Comparison of ENCODE assay signal across 8 cellular contexts in the genomic region with DNA sequence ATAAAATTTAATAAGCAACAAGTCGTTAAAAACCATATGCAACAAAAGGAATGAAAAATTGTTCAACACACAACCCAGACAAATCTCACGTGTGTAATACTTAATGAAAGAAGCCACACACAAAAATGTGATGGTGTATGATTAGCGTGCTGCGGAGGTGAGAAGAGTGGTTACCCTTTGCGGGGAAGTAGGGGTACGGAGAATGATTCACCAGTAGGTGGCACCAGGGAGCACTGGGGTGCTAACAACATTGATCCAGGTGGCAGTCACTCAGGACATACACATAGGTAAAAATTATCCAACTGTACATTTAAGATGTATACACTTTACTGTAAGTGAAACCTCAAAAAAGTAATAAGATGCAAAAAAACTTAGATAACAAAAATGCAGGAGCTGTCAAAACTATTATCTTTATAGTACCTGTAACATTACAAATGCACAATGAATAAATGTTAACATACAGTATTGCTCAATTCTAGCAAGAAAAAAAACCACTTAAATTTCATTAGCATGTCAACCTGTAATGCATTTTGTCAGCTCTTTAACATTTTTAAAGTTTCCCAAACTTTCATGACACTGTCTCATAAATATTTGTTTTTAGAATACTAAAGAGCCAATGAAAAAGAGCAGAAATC. TPM values are rescaled to one million over a fixed set of nuclear protein-coding genes. Genes with fewer than 3 reads are reported as not detected.
A peak's percentile ranks its signal among the peaks of the same experiment; 100 is the strongest.
DNase-seq lines count a peak whose midpoint lies in the region; ATAC-seq and TF ChIP-seq lines count a peak whose summit lies in the region.

No MANE protein-coding gene starts in this region.

- H3K4me3 ChIP-seq in AG09309 (ENCODE audit: control insufficient read depth, low read depth, low read length): no peak overlapping the region
- H3K4me3 ChIP-seq in HEK293 (ENCODE audit: low read depth, low read length): no peak overlapping the region

- DNase-seq in AG09309 (ENCODE audit: low read depth) (no peak), erythroblast (lab: John Stamatoyannopoulos, UW) (peak; percentile 36 to 66), NCI-H510A (lab: John Stamatoyannopoulos, UW) (no peak)
- peak; percentile 66 for DNase-seq in activated CD8-positive, alpha-beta T cell treated with anti-CD3 and anti-CD28 coated beads for 36 hours
- DNase-seq in stimulated activated CD4-positive, alpha-beta T cell treated with anti-CD3 and anti-CD28 coated beads, Interleukin-12 subunit alpha, Interleukin-12 subunit beta, amount 100 ng/mL, for 24 hours (ENCODE audit: low read depth in 2 of 2): peak; percentile 11 to 51

- peak; percentile 56 for ATAC-seq in activated CD8-positive, alpha-beta T cell treated with anti-CD3 and anti-CD28 coated beads for 36 hours
- ATAC-seq in stimulated activated memory B cell treated with anti-CD40 and anti-IgM and Interleukin-4, amounts not matched to agents 10 μg/mL and 1 μg/mL and 100 μg/mL, for 72 hours: no peak
- ATAC-seq in GM19324 (IDR thresholded peaks at IDR 0.05; ENCODE audit: low FRiP score, unreplicated experiment): no peak

- H3K27ac ChIP-seq in HEK293 (ENCODE audit: extremely low read depth, low read depth, low read length): no peak overlapping the region

- POLR2A ChIA-PET in HEK293 (lab: Yijun Ruan, JAX): no interaction called here
- POLR2A ChIA-PET in activated CD8-positive, alpha-beta T cell treated with anti-CD3 and anti-CD28 coated beads for 36 hours (lab: Charles Lee): interaction anchor here (0.6 kb wide), 1 partner anchor 114 kb away, joined by 3 read pairs; no protein-coding TSS in a partner anchor

- peaks cover 3% of the 10 kb centered on the region; the same call in 1 of the 2 replicates for H3K4me1 ChIP-seq in HEK293 (ENCODE audit: control insufficient read depth, insufficient read depth, low read length)

- H3K27me3 Mint-ChIP-seq in activated CD8-positive, alpha-beta T cell treated with anti-CD3 and anti-CD28 coated beads for 36 hours: peaks cover 2% of the 10 kb centered on the region
- no peaks in the 10 kb centered on the region for H3K27me3 Mint-ChIP-seq in stimulated activated memory B cell treated with anti-CD40 and anti-IgM and Interleukin-4, amounts not matched to agents 10 μg/mL and 1 μg/mL and 100 μg/mL, for 72 hours

- CTCF ChIA-PET in HEK293 (lab: Yijun Ruan, JAX): interaction anchor here (0.6 to 2.5 kb wide), 16 partner anchors 8 to 800 kb away, joined by 3 to 11 read pairs (median 3); no protein-coding TSS in a partner anchor
- CTCF ChIA-PET in activated CD8-positive, alpha-beta T cell treated with anti-CD3 and anti-CD28 coated beads for 36 hours (lab: Charles Lee): interaction anchor here (0.6 to 1.6 kb wide), 14 partner anchors 8 to 469 kb away, joined by 3 to 8 read pairs (median 3); no protein-coding TSS in a partner anchor

- intact Hi-C loops in activated CD8-positive, alpha-beta T cell treated with anti-CD3 and anti-CD28 coated beads for 36 hours (cut with micrococcal nuclease): no loop called here

- no peak overlapping the region for H3K27ac Mint-ChIP-seq in activated CD8-positive, alpha-beta T cell treated with anti-CD3 and anti-CD28 coated beads for 36 hours
- no peak overlapping the region for H3K27ac Mint-ChIP-seq in stimulated activated memory B cell treated with anti-CD40 and anti-IgM and Interleukin-4, amounts not matched to agents 10 μg/mL and 1 μg/mL and 100 μg/mL, for 72 hours

- TF ChIP-seq POLR2A in erythroblast (IDR thresholded peaks at IDR 0.05; ENCODE audit: low read length): no peak

- TF ChIP-seq CTCF in AG09309 (IDR thresholded peaks at IDR 0.05; ENCODE audit: control insufficient read depth, insufficient read depth, low read depth, low read length, missing control alignments) (peak; percentile 71), HEK293 (tag by site-specific recombination; IDR thresholded peaks at IDR 0.05) (no peak)
- TF ChIP-seq CTCF in activated CD8-positive, alpha-beta T cell treated with anti-CD3 and anti-CD28 coated beads for 36 hours (IDR thresholded peaks at IDR 0.05): peak; percentile 81

- no peaks in the 10 kb centered on the region for H3K9me3 ChIP-seq in HEK293 (ENCODE audit: control insufficient read depth, insufficient read depth, low read depth, low read length)

- H3K36me3 Mint-ChIP-seq in activated CD8-positive, alpha-beta T cell treated with anti-CD3 and anti-CD28 coated beads for 36 hours (ENCODE audit: low read depth): no peaks in the 10 kb centered on the region
- peaks cover 27% of the 10 kb centered on the region for H3K36me3 Mint-ChIP-seq in stimulated activated memory B cell treated with anti-CD40 and anti-IgM and Interleukin-4, amounts not matched to agents 10 μg/mL and 1 μg/mL and 100 μg/mL, for 72 hours

- H3K36me3 ChIP-seq in HEK293 (ENCODE audit: control insufficient read depth in 2 of 2, insufficient read depth in 1 of 2, low read length in 2 of 2): no peaks in the 10 kb centered on the region

- no peak overlapping the region for H3K4me3 Mint-ChIP-seq in activated CD8-positive, alpha-beta T cell treated with anti-CD3 and anti-CD28 coated beads for 36 hours
- no peak overlapping the region for H3K4me3 Mint-ChIP-seq in stimulated activated memory B cell treated with anti-CD40 and anti-IgM and Interleukin-4, amounts not matched to agents 10 μg/mL and 1 μg/mL and 100 μg/mL, for 72 hours

- H3K9me3 Mint-ChIP-seq in activated CD8-positive, alpha-beta T cell treated with anti-CD3 and anti-CD28 coated beads for 36 hours: peaks cover 3% of the 10 kb centered on the region
- peaks cover 4% of the 10 kb centered on the region for H3K9me3 Mint-ChIP-seq in stimulated activated memory B cell treated with anti-CD40 and anti-IgM and Interleukin-4, amounts not matched to agents 10 μg/mL and 1 μg/mL and 100 μg/mL, for 72 hours

- H3K4me1 Mint-ChIP-seq in activated CD8-positive, alpha-beta T cell treated with anti-CD3 and anti-CD28 coated beads for 36 hours (ENCODE audit: low read depth): no peaks in the 10 kb centered on the region
- H3K4me1 Mint-ChIP-seq in stimulated activated memory B cell treated with anti-CD40 and anti-IgM and Interleukin-4, amounts not matched to agents 10 μg/mL and 1 μg/mL and 100 μg/mL, for 72 hours: no peaks in the 10 kb centered on the region

TF ChIP-seq in HEK293, 187 proteins besides CTCF, POLR2A, EP300 and RAD21:
- TF ChIP-seq, protein P1, sequence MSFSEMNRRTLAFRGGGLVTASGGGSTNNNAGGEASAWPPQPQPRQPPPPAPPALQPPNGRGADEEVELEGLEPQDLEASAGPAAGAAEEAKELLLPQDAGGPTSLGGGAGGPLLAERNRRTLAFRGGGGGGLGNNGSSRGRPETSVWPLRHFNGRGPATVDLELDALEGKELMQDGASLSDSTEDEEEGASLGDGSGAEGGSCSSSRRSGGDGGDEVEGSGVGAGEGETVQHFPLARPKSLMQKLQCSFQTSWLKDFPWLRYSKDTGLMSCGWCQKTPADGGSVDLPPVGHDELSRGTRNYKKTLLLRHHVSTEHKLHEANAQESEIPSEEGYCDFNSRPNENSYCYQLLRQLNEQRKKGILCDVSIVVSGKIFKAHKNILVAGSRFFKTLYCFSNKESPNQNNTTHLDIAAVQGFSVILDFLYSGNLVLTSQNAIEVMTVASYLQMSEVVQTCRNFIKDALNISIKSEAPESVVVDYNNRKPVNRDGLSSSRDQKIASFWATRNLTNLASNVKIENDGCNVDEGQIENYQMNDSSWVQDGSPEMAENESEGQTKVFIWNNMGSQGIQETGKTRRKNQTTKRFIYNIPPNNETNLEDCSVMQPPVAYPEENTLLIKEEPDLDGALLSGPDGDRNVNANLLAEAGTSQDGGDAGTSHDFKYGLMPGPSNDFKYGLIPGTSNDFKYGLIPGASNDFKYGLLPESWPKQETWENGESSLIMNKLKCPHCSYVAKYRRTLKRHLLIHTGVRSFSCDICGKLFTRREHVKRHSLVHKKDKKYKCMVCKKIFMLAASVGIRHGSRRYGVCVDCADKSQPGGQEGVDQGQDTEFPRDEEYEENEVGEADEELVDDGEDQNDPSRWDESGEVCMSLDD (tag by site-specific recombination; IDR thresholded peaks at IDR 0.05): peak; percentile 37; the same call in 1 of the 2 replicates
- no peak for TF ChIP-seq MEIS1 (CRISPR knock-in tag; IDR thresholded peaks at IDR 0.05; ENCODE audit: borderline replicate concordance)
- TF ChIP-seq ZNF350 (tag by site-specific recombination; IDR thresholded peaks at IDR 0.05): no peak
- peak; percentile 49 for TF ChIP-seq ZNF654 (tag by site-specific recombination; IDR thresholded peaks at IDR 0.05; ENCODE audit: low read depth)
- peak; percentile 50; the same call in 1 of the 2 replicates for TF ChIP-seq SCRT2 (tag by site-specific recombination; IDR thresholded peaks at IDR 0.05)
- no peak for TF ChIP-seq SP3 (tag by site-specific recombination; IDR thresholded peaks at IDR 0.05)
- TF ChIP-seq KLF1 (tag by site-specific recombination; IDR thresholded peaks at IDR 0.05): no peak

RNA-seq across cellular contexts. Expression of a gene that starts 46.8 kb away (rescaled TPM):
- total RNA-seq in activated CD8-positive, alpha-beta T cell treated with anti-CD3 and anti-CD28 coated beads for 36 hours: under 1 TPM; 0.11 to 0.25 TPM

Comparison
In these comparisons a context has a peak if more than half of its experiments do, and no peak if none do; other contexts are left out.
1. DNase-seq: peak in activated CD8-positive, alpha-beta T cell treated with anti-CD3 and anti-CD28 coated beads for 36 hours (single experiment), erythroblast (2 of 2) and stimulated activated CD4-positive, alpha-beta T cell treated with anti-CD3 and anti-CD28 coated beads, Interleukin-12 subunit alpha, Interleukin-12 subunit beta, amount 100 ng/mL, for 24 hours (2 of 2); none in AG09309 (single experiment) and NCI-H510A (single experiment).